In genomic region chr22:46545041-46545796, GRCh38 we compare ENCODE assay signal across 16 cellular contexts. TPM values are rescaled to one million over a fixed set of nuclear protein-coding genes. Genes with fewer than 3 reads are reported as not detected.
DNase-seq lines count a peak whose midpoint lies in the region; FAIRE-seq and TF ChIP-seq lines count a peak whose summit lies in the region.
"Had no signal": no experiment of that assay in that cellular context is flagged by ENCODE, and none has a peak within 500 bp of the region (broad histone marks: within the 10 kb centered on the region; RNA-seq: fewer than 3 reads in every experiment).

No MANE protein-coding gene starts in this region.

- H3K27ac ChIP-seq in kidney (ENCODE audit: low read depth in 2 of 2, low read length in 2 of 2) = no peak overlapping the region

- H3K36me3 ChIP-seq in adipocyte (ENCODE audit: control insufficient read depth, insufficient read depth, low read length, severe bottlenecking) (no peaks in the 10 kb centered on the region), kidney (ENCODE audit: control insufficient read depth in 1 of 2, insufficient read depth in 2 of 2, low read length in 2 of 2) (no peaks in the 10 kb centered on the region)

- TF ChIP-seq CTCF in Calu3 (IDR thresholded peaks at IDR 0.05; ENCODE audit: unreplicated experiment) (no peak), kidney (IDR thresholded peaks at IDR 0.05; ENCODE audit: borderline replicate concordance, extremely low read depth, insufficient read depth) (no peak), GM10266 (IDR thresholded peaks at IDR 0.05; ENCODE audit: control insufficient read depth, insufficient read depth, low read depth, missing control alignments) (no peak), glutamatergic neuron (IDR thresholded peaks at IDR 0.05; ENCODE audit: partially characterized antibody, unreplicated experiment) (no peak)

- H3K4me3 Mint-ChIP-seq in Calu3 (ENCODE audit: low read depth, unreplicated experiment) = no peak overlapping the region
- no peak overlapping the region for H3K4me3 Mint-ChIP-seq in glutamatergic neuron (ENCODE audit: unreplicated experiment)
- H3K4me3 Mint-ChIP-seq: activated B cell treated with CpG ODN at 0.5 μM for 24 hours; CD4-positive, alpha-beta T cell; IgD-negative memory B cell; natural killer cell had no signal

- H3K9ac ChIP-seq in adipocyte (ENCODE audit: low read length) (no peak overlapping the region), kidney (ENCODE audit: low read length in 2 of 2) (no peak overlapping the region)

- H3K9me3 ChIP-seq in adipocyte (ENCODE audit: control insufficient read depth, low read length) (no peaks in the 10 kb centered on the region), kidney (ENCODE audit: control insufficient read depth in 1 of 2, low read length in 2 of 2) (no peaks in the 10 kb centered on the region)

- peaks cover 33% of the 10 kb centered on the region for H3K4me1 Mint-ChIP-seq in Calu3 (ENCODE audit: low read depth, unreplicated experiment)
- peaks cover 9% of the 10 kb centered on the region for H3K4me1 Mint-ChIP-seq in glutamatergic neuron (ENCODE audit: low read depth, unreplicated experiment)
- H3K4me1 Mint-ChIP-seq: natural killer cell had no signal

- H3K4me3 ChIP-seq in adipocyte (ENCODE audit: low read length) (no peak overlapping the region), kidney (ENCODE audit: low read length in 2 of 2) (no peak overlapping the region)

- peak overlapping the region; percentile 61 for H3K27ac Mint-ChIP-seq in Calu3 (ENCODE audit: unreplicated experiment)
- H3K27ac Mint-ChIP-seq in glutamatergic neuron (ENCODE audit: unreplicated experiment) = no peak overlapping the region
- H3K27ac Mint-ChIP-seq: activated B cell treated with CpG ODN at 0.5 μM for 24 hours; CD4-positive, alpha-beta T cell; IgD-negative memory B cell; natural killer cell had no signal

- DNase-seq in Calu3 (no peak), HCEC 1CT (peak; percentile 1), adipocyte (ENCODE audit: low read depth) (peak; percentile 7), kidney (peak; percentile 35), GM10266 (ENCODE audit: extremely low spot score) (no peak), NCI-H526 (lab: John Stamatoyannopoulos, UW) (no peak), glutamatergic neuron (no peak)
- DNase-seq: activated B cell treated with CpG ODN at 0.5 μM for 24 hours; activated CD8-positive, alpha-beta memory T cell treated with anti-CD3 and anti-CD28 coated beads, Interleukin-2, amount 50 U/mL, for 48 hours; CD4-positive, alpha-beta T cell; GDM1; natural killer cell; NCI-H1092 treated with DMSO at 0.1 percent for 48 hours; stimulated activated CD4-positive, alpha-beta T cell treated with anti-CD3 and anti-CD28 coated beads, Interleukin-2, amount 100 ng/mL, for 24 hours; trophoblast cell had no signal

- peaks cover 46% of the 10 kb centered on the region for H3K4me1 ChIP-seq in adipocyte (ENCODE audit: control insufficient read depth, insufficient read depth, low read length)
- H3K4me1 ChIP-seq in kidney (ENCODE audit: control insufficient read depth in 1 of 2, insufficient read depth in 1 of 2, low read depth in 1 of 2, low read length in 2 of 2) = peaks cover 17 to 19% of the 10 kb centered on the region in 2 donors

- H3K9me3 Mint-ChIP-seq in Calu3 (ENCODE audit: low read depth, unreplicated experiment) = no peaks in the 10 kb centered on the region
- H3K9me3 Mint-ChIP-seq in glutamatergic neuron (ENCODE audit: unreplicated experiment) = peaks cover 7% of the 10 kb centered on the region
- H3K9me3 Mint-ChIP-seq: activated B cell treated with CpG ODN at 0.5 μM for 24 hours; CD4-positive, alpha-beta T cell; IgD-negative memory B cell; natural killer cell had no signal

- no peaks in the 10 kb centered on the region for H3K27me3 Mint-ChIP-seq in Calu3 (ENCODE audit: unreplicated experiment)
- H3K27me3 Mint-ChIP-seq in glutamatergic neuron (ENCODE audit: unreplicated experiment) = peaks cover 8% of the 10 kb centered on the region

- intact Hi-C loops in Calu3 (cut with micrococcal nuclease; ENCODE audit: unreplicated experiment) (no loop called here), kidney (cut with DNase I) (no loop called here)

- no TSS peak for BruUV-seq in Calu3 (replicated peaks; lab: Mats Ljungman, UMichigan)

- no peaks in the 10 kb centered on the region for H3K27me3 ChIP-seq in adipocyte (replicated peaks; ENCODE audit: control insufficient read depth, insufficient read depth, low read length)

- FAIRE-seq in kidney (lab: Jason Lieb, UNC) = no peak

- CTCF ChIA-PET in Calu3 (lab: Charles Lee) = no interaction called here

- H3K36me3 Mint-ChIP-seq in Calu3 (ENCODE audit: insufficient read depth, unreplicated experiment) (peaks cover 21% of the 10 kb centered on the region), glutamatergic neuron (ENCODE audit: unreplicated experiment) (no peaks in the 10 kb centered on the region)
- H3K36me3 Mint-ChIP-seq: IgD-negative memory B cell, natural killer cell had no signal

RNA-seq across cellular contexts. Expression of gene CELSR1, which starts 7.8 kb away (rescaled TPM):
- total RNA-seq in Calu3 (2022) (40.8 and 45.5 TPM in 2 replicates), kidney (49.9 TPM), glutamatergic neuron (ENCODE audit: unreplicated experiment) (0.27 TPM)
- 15.7 TPM for polyA plus RNA-seq in kidney (ENCODE audit: insufficient read depth, low read depth, low replicate concordance)

Comparison
In these comparisons a context has a peak if more than half of its experiments do, and no peak if none do; other contexts are left out.
1. DNase-seq: peak in HCEC 1CT (single experiment), adipocyte (single experiment) and kidney (single experiment); none in Calu3 (single experiment), GM10266 (single experiment), NCI-H526 (0 of 2) and glutamatergic neuron (single experiment).
2. RNA of gene CELSR1, which starts 7.8 kb away (total RNA-seq): 49.9 TPM in kidney (single experiment) and 40.8 to 45.5 TPM in Calu3; 0.27 TPM in glutamatergic neuron (single experiment); every median in the first group is over 10 times any median in the second.